In genomic region chr4:188854451-188854850, GRCh38 we compare ENCODE assay signal across 16 cellular contexts.
A peak's percentile ranks its signal among the peaks of the same experiment; 100 is the strongest.
DNase-seq lines count a peak whose midpoint lies in the region; ATAC-seq and TF ChIP-seq lines count a peak whose summit lies in the region.
"Had no signal": no experiment of that assay in that cellular context is flagged by ENCODE, and none has a peak within 500 bp of the region (broad histone marks: within the 10 kb centered on the region; RNA-seq: fewer than 3 reads in every experiment).

No MANE protein-coding gene starts in this region.

- TF ChIP-seq POLR2A in IMR-90 (IDR thresholded peaks at IDR 0.05; ENCODE audit: low read depth, low read length) (no peak), tibial nerve (IDR thresholded peaks at IDR 0.05) (no peak)

- no peak overlapping the region for H4K5ac ChIP-seq in IMR-90 (ENCODE audit: low read depth, low read length)

- H3K4me2 ChIP-seq in IMR-90 (ENCODE audit: low read depth, low read length) (no peak overlapping the region), osteoblast (ENCODE audit: insufficient read depth, low read length) (peak overlapping the region; percentile 59)

- no peak overlapping the region for H2AK5ac ChIP-seq in IMR-90 (ENCODE audit: low read depth, low read length)

- H3K9me3 ChIP-seq in IMR-90 (ENCODE audit: control insufficient read depth, insufficient read depth, low read length) = no peaks in the 10 kb centered on the region; the same call in 1 of the 2 replicates
- no peaks in the 10 kb centered on the region for H3K9me3 ChIP-seq in osteoblast (ENCODE audit: low read depth, low read length)
- peaks cover 0 to 24% (median 0%) of the 10 kb centered on the region in 4 donors for H3K9me3 ChIP-seq in tibial nerve
- H3K9me3 ChIP-seq: SJCRH30 had no signal

- no peak overlapping the region for H3K4me3 ChIP-seq in AG10803 (ENCODE audit: low read length)
- no peak overlapping the region for H3K4me3 ChIP-seq in IMR-90 (ENCODE audit: insufficient read depth, low read depth, low read length)
- no peak overlapping the region for H3K4me3 ChIP-seq in fibroblast of mammary gland (ENCODE audit: control insufficient read depth, low read depth, low read length)
- H3K4me3 ChIP-seq in osteoblast (ENCODE audit: insufficient read depth, low read length) = no peak overlapping the region
- no peak overlapping the region for H3K4me3 ChIP-seq in tibial nerve
- H3K4me3 ChIP-seq: SJCRH30 had no signal

- no peak overlapping the region for H4K91ac ChIP-seq in IMR-90 (ENCODE audit: insufficient read depth, low read depth, low read length)

- TF ChIP-seq EP300 in tibial nerve (IDR thresholded peaks at IDR 0.05) = no peak

- no peaks in the 10 kb centered on the region; the same call in 1 of the 2 replicates for H3K9me1 ChIP-seq in IMR-90 (ENCODE audit: insufficient read depth, low read length)

- WGBS in IMR-90 (ENCODE audit: extremely low coverage in 2 of 2, insufficient read length in 1 of 2), 2 experiments = no CpG with 5 or more reads among the region's 1 CpG
- 49 to 55% methylated on average over 1 of the region's 1 CpG for WGBS in tibial nerve, 2 donors

- H2AK9ac ChIP-seq in IMR-90 (replicated peaks; ENCODE audit: low read depth, low read length, poor library complexity) = no peak overlapping the region

- no peak overlapping the region for H3K23ac ChIP-seq in IMR-90 (ENCODE audit: low read depth, low read length)

- intact Hi-C loops in IMR-90 (cut with micrococcal nuclease) = no loop called here

- H3K36me3 ChIP-seq in IMR-90 (ENCODE audit: control insufficient read depth, insufficient read depth, low read length) = no peaks in the 10 kb centered on the region
- no peaks in the 10 kb centered on the region for H3K36me3 ChIP-seq in osteoblast (ENCODE audit: insufficient read depth, low read length)
- no peaks in the 10 kb centered on the region for H3K36me3 ChIP-seq in tibial nerve
- H3K36me3 ChIP-seq: SJCRH30 had no signal

- H3K79me1 ChIP-seq in IMR-90 (ENCODE audit: low read depth in 1 of 2, low read length in 2 of 2) = no peaks in the 10 kb centered on the region

- H3K79me2 ChIP-seq in osteoblast (ENCODE audit: insufficient read depth, low read length) = no peaks in the 10 kb centered on the region

- no peak overlapping the region for H2BK120ac ChIP-seq in IMR-90 (ENCODE audit: low read depth, low read length)

- no peak overlapping the region for H2BK15ac ChIP-seq in IMR-90 (ENCODE audit: low read depth, low read length)

- H3K4ac ChIP-seq in IMR-90 (ENCODE audit: low read depth, low read length) = no peak overlapping the region

- POLR2A ChIA-PET in IMR-90 (lab: Charles Lee; ENCODE audit: unreplicated experiment) = no interaction called here

- ATAC-seq in IMR-90 (ENCODE audit: low read depth) (no peak), HG02610 (IDR thresholded peaks at IDR 0.05; ENCODE audit: unreplicated experiment) (no peak)
- ATAC-seq: CD8-positive, alpha-beta T cell had no signal

- no peak overlapping the region for H3K14ac ChIP-seq in IMR-90 (replicated peaks; ENCODE audit: low read depth, low read length)

- TF ChIP-seq CTCF in AG10803 (conservative IDR thresholded peaks at IDR 0.05; ENCODE audit: low read length) = no peak
- TF ChIP-seq CTCF in IMR-90 (conservative IDR thresholded peaks at IDR 0.05; ENCODE audit: low read depth, low read length) = no peak
- TF ChIP-seq CTCF in fibroblast of mammary gland (conservative IDR thresholded peaks at IDR 0.05; ENCODE audit: control insufficient read depth, insufficient read depth, low read depth, low read length) = no peak
- TF ChIP-seq CTCF in osteoblast (IDR thresholded peaks at IDR 0.05; ENCODE audit: extremely low read depth, low read depth, low read length) = no peak
- no peak for TF ChIP-seq CTCF in tibial nerve (IDR thresholded peaks at IDR 0.05)

- dilution Hi-C loops in IMR-90 (cut with HindIII; ENCODE audit: low sequenced_read_pairs, unreplicated experiment) = no loop called here

- H2BK20ac ChIP-seq in IMR-90 (ENCODE audit: low read depth, low read length) = no peak overlapping the region

- in situ Hi-C loops in IMR-90 (cut with MboI; ENCODE audit: low sequenced_read_pairs) = no loop called here

- no peak overlapping the region for H2BK5ac ChIP-seq in IMR-90 (ENCODE audit: low read depth, low read length, poor library complexity, severe bottlenecking)

- BruUV-seq in IMR-90 (replicated peaks; lab: Mats Ljungman, UMichigan) = no TSS peak

- H2AFZ ChIP-seq in IMR-90 (replicated peaks; ENCODE audit: low read length, poor library complexity) (no peak overlapping the region), osteoblast (ENCODE audit: low read length) (no peak overlapping the region)

- H3K4me1 ChIP-seq in IMR-90 (ENCODE audit: control insufficient read depth, insufficient read depth, low read length) (no peaks in the 10 kb centered on the region; the same call in 1 of the 2 replicates), osteoblast (ENCODE audit: insufficient read depth, low read length) (no peaks in the 10 kb centered on the region), tibial nerve (no peaks in the 10 kb centered on the region)
- H3K4me1 ChIP-seq: SJCRH30 had no signal

- CTCF ChIA-PET in IMR-90 (lab: Yijun Ruan, JAX) = interaction anchor here (1.0 kb wide), 1 partner anchor 11 kb away, joined by 3 read pairs; no protein-coding TSS in a partner anchor

- no peak for TF ChIP-seq RAD21 in IMR-90 (IDR thresholded peaks at IDR 0.05; ENCODE audit: low read length)

- no peak overlapping the region for H3K9ac ChIP-seq in IMR-90 (ENCODE audit: low read depth, low read length)

- H4K8ac ChIP-seq in IMR-90 (ENCODE audit: low read depth in 2 of 2, low read length in 2 of 2) = no peak overlapping the region

- H3K27me3 ChIP-seq in IMR-90 (ENCODE audit: control insufficient read depth, insufficient read depth, low read length) (no peaks in the 10 kb centered on the region), osteoblast (ENCODE audit: insufficient read depth, low read length) (no peaks in the 10 kb centered on the region), tibial nerve (no peaks in the 10 kb centered on the region)
- H3K27me3 ChIP-seq: SJCRH30 had no signal

- DNase-seq in AG10803 (ENCODE audit: low read depth) = peak; percentile 15
- peak; percentile 14 for DNase-seq in IMR-90
- DNase-seq in fibroblast of mammary gland (ENCODE audit: low read depth) = peak; percentile 15
- DNase-seq in osteoblast (ENCODE audit: insufficient read length, low spot score, missing footprints) = no peak
- no peak for DNase-seq in T1000 (lab: John Stamatoyannopoulos, UW)
- no peak for DNase-seq in tibial nerve (ENCODE audit: low spot score in 2 of 2)
- DNase-seq in DMS 273 (lab: John Stamatoyannopoulos, UW; ENCODE audit: unreplicated experiment) = no peak
- DNase-seq: CD8-positive, alpha-beta T cell; GDM1; NCI-H1417 treated with DMSO at 0.1 percent for 48 hours; NCI-H1930; NCI-H446; NCI-H69; SJCRH30 had no signal

- H3K56ac ChIP-seq in IMR-90 (ENCODE audit: extremely low read depth, insufficient read depth, low read length) = no peak overlapping the region

- H4K20me1 ChIP-seq in IMR-90 (ENCODE audit: insufficient read depth, low read length) (no peaks in the 10 kb centered on the region), osteoblast (ENCODE audit: insufficient read depth, low read length) (no peaks in the 10 kb centered on the region)

- no peak overlapping the region for H3K27ac ChIP-seq in IMR-90 (ENCODE audit: insufficient read depth, low read length)
- H3K27ac ChIP-seq in osteoblast (ENCODE audit: low read depth, low read length) = no peak overlapping the region
- no peak overlapping the region for H3K27ac ChIP-seq in tibial nerve
- H3K27ac ChIP-seq: RWPE1, SJCRH30 had no signal

- H3K18ac ChIP-seq in IMR-90 (ENCODE audit: low read depth, low read length) = no peak overlapping the region

TF ChIP-seq in IMR-90, 13 proteins besides CTCF, POLR2A, EP300 and RAD21:
- no peak for TF ChIP-seq MXI1 (IDR thresholded peaks at IDR 0.05; ENCODE audit: borderline replicate concordance, low read depth, low read length)
- TF ChIP-seq RCOR1 (IDR thresholded peaks at IDR 0.05; ENCODE audit: insufficient replicate concordance, low read length) = no peak
- no peak for TF ChIP-seq SMC3 (IDR thresholded peaks at IDR 0.05; ENCODE audit: low read depth, low read length)
- no peak for TF ChIP-seq MAFK (IDR thresholded peaks at IDR 0.05; ENCODE audit: low read depth, low read length)
- TF ChIP-seq RFX5 (IDR thresholded peaks at IDR 0.05; ENCODE audit: low read depth, low read length) = no peak
- TF ChIP-seq MAZ (IDR thresholded peaks at IDR 0.05; ENCODE audit: borderline replicate concordance, low read depth, low read length) = no peak
- TF ChIP-seq CHD1 (IDR thresholded peaks at IDR 0.05; ENCODE audit: low read depth, low read length) = no peak
- no peak for TF ChIP-seq BHLHE40 (IDR thresholded peaks at IDR 0.05; ENCODE audit: low read depth, low read length)

Comparison
In these comparisons a context has a peak if more than half of its experiments do, and no peak if none do; other contexts are left out.
1. DNase-seq: peak in AG10803 (single experiment), IMR-90 (single experiment) and fibroblast of mammary gland (single experiment); none in osteoblast (single experiment), T1000 (single experiment), tibial nerve (0 of 2) and DMS 273 (single experiment).